Comparison of ENCODE assay signal across 11 cellular contexts in the genomic region with DNA sequence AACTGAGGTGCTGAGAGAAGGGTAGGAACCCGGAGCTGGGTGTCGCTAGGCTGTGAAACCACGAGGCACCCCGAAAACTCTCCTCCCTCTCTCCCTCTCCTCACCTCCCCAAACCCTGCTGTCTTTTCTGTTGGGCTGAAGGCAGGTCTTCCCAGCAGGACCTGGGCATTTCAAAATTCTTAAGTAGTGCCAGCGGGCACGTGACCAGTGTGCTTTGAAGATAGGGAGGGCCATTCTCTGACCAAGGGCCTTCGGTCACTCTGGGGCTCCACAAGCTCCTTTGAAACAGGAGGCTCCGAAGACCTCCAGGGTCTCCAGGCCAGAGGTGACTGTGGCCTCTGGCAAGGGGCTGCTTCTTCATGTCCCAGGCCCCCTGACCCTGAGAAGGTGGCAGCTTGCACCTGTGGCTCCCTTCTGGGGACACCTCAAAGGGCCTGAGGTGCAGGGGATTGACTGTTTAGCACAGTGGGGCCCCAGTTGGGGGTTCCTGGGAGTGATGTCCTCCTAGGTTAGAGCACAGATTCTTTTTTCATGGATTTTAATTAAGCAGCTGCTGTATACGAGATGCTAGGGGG. TPM values are rescaled to one million over a fixed set of nuclear protein-coding genes. Genes with fewer than 3 reads are reported as not detected.
DNase-seq lines count a peak whose midpoint lies in the region; ATAC-seq and TF ChIP-seq lines count a peak whose summit lies in the region.
"Had no signal": no experiment of that assay in that cellular context is flagged by ENCODE, and none has a peak within 500 bp of the region (broad histone marks: within the 10 kb centered on the region; RNA-seq: fewer than 3 reads in every experiment).

No MANE protein-coding gene starts in this region.

- DNase-seq in activated CD8-positive, alpha-beta T cell treated with anti-CD3 and anti-CD28 coated beads, Interleukin-2, amount 10 ng/mL, durations not matched to agents 7 days and 5 days, result no peak
- no peak for DNase-seq in activated CD8-positive, alpha-beta T cell treated with anti-CD3 and anti-CD28 coated beads for 36 hours
- DNase-seq in mesendoderm, result no peak
- DNase-seq in HPDE6-E6E7 (ENCODE audit: extremely low spot score), result no peak
- DNase-seq in NCI-H526 treated with DMSO at 0.1 percent for 48 hours (lab: John Stamatoyannopoulos, UW), result no peak
- DNase-seq in AG08396 (ENCODE audit: low spot score), result no peak
- DNase-seq: GOT3; NCI-H1417; stimulated activated CD4-positive, alpha-beta T cell treated with anti-CD3 and anti-CD28 coated beads, Interleukin-4, amount 100 ng/mL, for 1 hour had no signal

- no peak overlapping the region for H2BK15ac ChIP-seq in mesendoderm (replicated peaks; ENCODE audit: low read depth)

- H3K4me1 Mint-ChIP-seq in activated CD8-positive, alpha-beta T cell treated with anti-CD3 and anti-CD28 coated beads, Interleukin-2, amount 10 ng/mL, durations not matched to agents 7 days and 5 days (ENCODE audit: low read depth), result peaks cover 58% of the 10 kb centered on the region
- H3K4me1 Mint-ChIP-seq in activated CD8-positive, alpha-beta T cell treated with anti-CD3 and anti-CD28 coated beads for 36 hours (ENCODE audit: low read depth), result peaks cover 44% of the 10 kb centered on the region
- H3K4me1 Mint-ChIP-seq in brain, result peaks cover 37% of the 10 kb centered on the region

- peaks cover 2% of the 10 kb centered on the region for H3K79me2 ChIP-seq in mesendoderm (ENCODE audit: control insufficient read depth, insufficient read depth, low read length)

- peaks cover 5% of the 10 kb centered on the region for H3K4me1 ChIP-seq in mesendoderm (ENCODE audit: control insufficient read depth, low read depth, low read length)

- WGBS in mesendoderm (ENCODE audit: extremely low coverage, insufficient coverage, low lambda C conversion rate), result no CpG with 5 or more reads among the region's 9 CpGs

- no peak overlapping the region for H3K4me3 ChIP-seq in mesendoderm (ENCODE audit: low read length)

- H3K23ac ChIP-seq in mesendoderm (ENCODE audit: low read length), result no peak overlapping the region

- H3K27ac ChIP-seq in mesendoderm (ENCODE audit: low read depth, low read length), result no peak overlapping the region
- H3K27ac ChIP-seq in temporal lobe (ENCODE audit: low read depth, low read length), result peak overlapping the region; percentile 86

- peak overlapping the region; percentile 25 for H3K56ac ChIP-seq in mesendoderm (ENCODE audit: low read length)

- peaks cover 55% of the 10 kb centered on the region for H3K36me3 Mint-ChIP-seq in activated CD8-positive, alpha-beta T cell treated with anti-CD3 and anti-CD28 coated beads, Interleukin-2, amount 10 ng/mL, durations not matched to agents 7 days and 5 days (ENCODE audit: low read depth)
- peaks cover 21% of the 10 kb centered on the region for H3K36me3 Mint-ChIP-seq in activated CD8-positive, alpha-beta T cell treated with anti-CD3 and anti-CD28 coated beads for 36 hours (ENCODE audit: low read depth)
- H3K36me3 Mint-ChIP-seq in brain, result peaks cover 22% of the 10 kb centered on the region

- POLR2A ChIA-PET in activated CD8-positive, alpha-beta T cell treated with anti-CD3 and anti-CD28 coated beads, Interleukin-2, amount 10 ng/mL, durations not matched to agents 7 days and 5 days (lab: Charles Lee), result no interaction called here
- POLR2A ChIA-PET in activated CD8-positive, alpha-beta T cell treated with anti-CD3 and anti-CD28 coated beads for 36 hours (lab: Charles Lee), result interaction anchor here (1.0 to 1.3 kb wide), 3 partner anchors 11 to 45 kb away, joined by 3 to 4 read pairs (median 4); no protein-coding TSS in a partner anchor

- no peak overlapping the region for H3K4me3 Mint-ChIP-seq in activated CD8-positive, alpha-beta T cell treated with anti-CD3 and anti-CD28 coated beads, Interleukin-2, amount 10 ng/mL, durations not matched to agents 7 days and 5 days
- H3K4me3 Mint-ChIP-seq in activated CD8-positive, alpha-beta T cell treated with anti-CD3 and anti-CD28 coated beads for 36 hours, result no peak overlapping the region
- H3K4me3 Mint-ChIP-seq in brain, result no peak overlapping the region

- peaks cover 10% of the 10 kb centered on the region for H3K79me1 ChIP-seq in mesendoderm (ENCODE audit: low read length)

- no peak overlapping the region for H2BK120ac ChIP-seq in mesendoderm (ENCODE audit: low read depth, low read length)

- CTCF ChIA-PET in activated CD8-positive, alpha-beta T cell treated with anti-CD3 and anti-CD28 coated beads, Interleukin-2, amount 10 ng/mL, durations not matched to agents 7 days and 5 days (lab: Charles Lee), result interaction anchor here (0.6 to 3.3 kb wide), 3 partner anchors 49 to 97 kb away, joined by 3 to 13 read pairs (median 4); a partner anchor contains a TSS
- CTCF ChIA-PET in activated CD8-positive, alpha-beta T cell treated with anti-CD3 and anti-CD28 coated beads for 36 hours (lab: Charles Lee), result interaction anchor here (1.1 to 1.8 kb wide), 3 partner anchors 35 to 49 kb away, joined by 3 to 6 read pairs (median 4); a partner anchor contains a TSS

- intact Hi-C loops in activated CD8-positive, alpha-beta T cell treated with anti-CD3 and anti-CD28 coated beads for 36 hours (cut with micrococcal nuclease), result no loop called here

- no peaks in the 10 kb centered on the region for H3K27me3 ChIP-seq in mesendoderm (ENCODE audit: insufficient read depth, low read length, poor library complexity)

- H4K5ac ChIP-seq in mesendoderm (ENCODE audit: low read length), result no peak overlapping the region

- H3K4ac ChIP-seq in mesendoderm (ENCODE audit: low read depth, low read length), result no peak overlapping the region

- peaks cover 5% of the 10 kb centered on the region for H3K36me3 ChIP-seq in mesendoderm (ENCODE audit: control insufficient read depth, insufficient read depth, low read length)

- no peak overlapping the region for H3K18ac ChIP-seq in mesendoderm (ENCODE audit: low read length)

- no peak overlapping the region for H3K4me2 ChIP-seq in mesendoderm (ENCODE audit: low read length)

- no peak for TF ChIP-seq CTCF in activated CD8-positive, alpha-beta T cell treated with anti-CD3 and anti-CD28 coated beads for 36 hours (IDR thresholded peaks at IDR 0.05)
- TF ChIP-seq CTCF in brain (conservative IDR thresholded peaks at IDR 0.05), result no peak

- H2AK5ac ChIP-seq in mesendoderm (ENCODE audit: low read length), result no peak overlapping the region

- no peak overlapping the region for H3K9ac ChIP-seq in mesendoderm (ENCODE audit: low read length)

- H3K27ac Mint-ChIP-seq in activated CD8-positive, alpha-beta T cell treated with anti-CD3 and anti-CD28 coated beads, Interleukin-2, amount 10 ng/mL, durations not matched to agents 7 days and 5 days, result peak overlapping the region; percentile 55
- H3K27ac Mint-ChIP-seq in activated CD8-positive, alpha-beta T cell treated with anti-CD3 and anti-CD28 coated beads for 36 hours, result no peak overlapping the region
- H3K27ac Mint-ChIP-seq in brain, result peak overlapping the region in 4 of 5 experiments; percentile 85 to 95 (median 92)

- no peak overlapping the region for H2BK5ac ChIP-seq in mesendoderm (ENCODE audit: low read length)

- H3K9me3 Mint-ChIP-seq in activated CD8-positive, alpha-beta T cell treated with anti-CD3 and anti-CD28 coated beads, Interleukin-2, amount 10 ng/mL, durations not matched to agents 7 days and 5 days (ENCODE audit: insufficient read depth), result no peaks in the 10 kb centered on the region
- H3K9me3 Mint-ChIP-seq in activated CD8-positive, alpha-beta T cell treated with anti-CD3 and anti-CD28 coated beads for 36 hours, result no peaks in the 10 kb centered on the region
- H3K9me3 Mint-ChIP-seq in brain, result no peaks in the 10 kb centered on the region

- ATAC-seq in activated CD8-positive, alpha-beta T cell treated with anti-CD3 and anti-CD28 coated beads, Interleukin-2, amount 10 ng/mL, durations not matched to agents 7 days and 5 days, result no peak
- no peak for ATAC-seq in activated CD8-positive, alpha-beta T cell treated with anti-CD3 and anti-CD28 coated beads for 36 hours

- H4K8ac ChIP-seq in mesendoderm (ENCODE audit: low read depth, low read length), result no peak overlapping the region

- H3K27me3 Mint-ChIP-seq in activated CD8-positive, alpha-beta T cell treated with anti-CD3 and anti-CD28 coated beads, Interleukin-2, amount 10 ng/mL, durations not matched to agents 7 days and 5 days (ENCODE audit: low read depth), result no peaks in the 10 kb centered on the region
- no peaks in the 10 kb centered on the region for H3K27me3 Mint-ChIP-seq in activated CD8-positive, alpha-beta T cell treated with anti-CD3 and anti-CD28 coated beads for 36 hours
- no peaks in the 10 kb centered on the region for H3K27me3 Mint-ChIP-seq in brain

RNA-seq across cellular contexts. Expression of a gene that starts 48.3 kb away (rescaled TPM):
- total RNA-seq in activated CD8-positive, alpha-beta T cell treated with anti-CD3 and anti-CD28 coated beads, Interleukin-2, amount 10 ng/mL, durations not matched to agents 7 days and 5 days, result 100 to 1,000 TPM; 239 to 240 TPM
- 100 to 1,000 TPM; 151 to 153 TPM for total RNA-seq in activated CD8-positive, alpha-beta T cell treated with anti-CD3 and anti-CD28 coated beads for 36 hours
- polyA plus RNA-seq in brain (ENCODE audit: insufficient read depth, low read depth, low replicate concordance), result 134 TPM
- polyA plus RNA-seq in mesendoderm (2013, experiment 1 of 2), result 61.4 TPM
- 60.6 TPM for polyA plus RNA-seq in mesendoderm (2013, experiment 2 of 2)
- total RNA-seq in temporal lobe, result 32.5 TPM
